1 cellular context compared by ENCODE assay signal in genomic region chr7:1562126-1562525, GRCh38.
A peak's percentile ranks its signal among the peaks of the same experiment; 100 is the strongest.
TF ChIP-seq lines count a peak whose summit lies in the region.

No MANE protein-coding gene starts in this region.

TF ChIP-seq in IMR-90, 13 proteins besides CTCF, POLR2A, EP300 and RAD21:
- peak; percentile 43; the same call in 1 of the 2 replicates for TF ChIP-seq USF2 (IDR thresholded peaks at IDR 0.05; ENCODE audit: low read depth, low read length)
- no peak for TF ChIP-seq MAZ (IDR thresholded peaks at IDR 0.05; ENCODE audit: borderline replicate concordance, low read depth, low read length)
